13 cellular contexts compared by ENCODE assay signal in genomic region chr4:124483043-124483906, GRCh38.
DNase-seq lines count a peak whose midpoint lies in the region; ATAC-seq and TF ChIP-seq lines count a peak whose summit lies in the region.
"Had no signal": no experiment of that assay in that cellular context is flagged by ENCODE, and none has a peak within 500 bp of the region (broad histone marks: within the 10 kb centered on the region; RNA-seq: fewer than 3 reads in every experiment).

No MANE protein-coding gene starts in this region.

- no peaks in the 10 kb centered on the region for H3K36me3 ChIP-seq in mesodermal cell (ENCODE audit: control insufficient read depth, insufficient read depth, low read length)

- 17 to 33% methylated on average over 3 of the region's 6 CpGs for WGBS in mesodermal cell (ENCODE audit: insufficient coverage in 2 of 2), 2 experiments

- no peaks in the 10 kb centered on the region for H3K27me3 Mint-ChIP-seq in brain

- H3K4me3 Mint-ChIP-seq in brain, result peak overlapping the region in 4 of 5 experiments; percentile 0 to 52 (median 28)
- H3K4me3 Mint-ChIP-seq: immature natural killer cell had no signal

- peak overlapping the region; percentile 57 to 90 (median 73) for H3K27ac Mint-ChIP-seq in brain
- H3K27ac Mint-ChIP-seq: immature natural killer cell had no signal

- H3K9me3 Mint-ChIP-seq in brain, result peaks cover 0 to 3% (median 0%) of the 10 kb centered on the region in 5 experiments

- H3K4me1 ChIP-seq in mesodermal cell (ENCODE audit: control insufficient read depth, insufficient read depth, low read length, poor library complexity, severe bottlenecking), result no peaks in the 10 kb centered on the region

- H3K4me1 Mint-ChIP-seq in brain, result peaks cover 59% of the 10 kb centered on the region
- H3K4me1 Mint-ChIP-seq: immature natural killer cell had no signal

- H3K36me3 Mint-ChIP-seq in brain, result peaks cover 4% of the 10 kb centered on the region
- H3K36me3 Mint-ChIP-seq: immature natural killer cell had no signal

- no peak for ATAC-seq in HG03135 (IDR thresholded peaks at IDR 0.05; ENCODE audit: unreplicated experiment)

- TF ChIP-seq CTCF in brain (conservative IDR thresholded peaks at IDR 0.05), result no peak

- H3K9me3 ChIP-seq in mesodermal cell (ENCODE audit: control insufficient read depth, low read length), result no peaks in the 10 kb centered on the region

- peak overlapping the region; percentile 69 for H3K27ac ChIP-seq in mesodermal cell (ENCODE audit: low read depth, low read length, severe bottlenecking)
- H3K27ac ChIP-seq: epithelial cell of prostate, GM23248 had no signal

- DNase-seq in DMS53 treated with DMSO at 0.1 percent for 48 hours (lab: John Stamatoyannopoulos, UW; ENCODE audit: unreplicated experiment) (peak; percentile 7), NCI-H146 treated with DMSO at 0.1 percent for 48 hours (lab: John Stamatoyannopoulos, UW; ENCODE audit: unreplicated experiment) (peak; percentile 0), HPDE6-E6E7 (ENCODE audit: extremely low spot score) (no peak), NK-92 (lab: John Stamatoyannopoulos, UW; ENCODE audit: unreplicated experiment) (no peak), DMS79 (lab: John Stamatoyannopoulos, UW) (no peak)
- DNase-seq: GM23248, immature natural killer cell, NCI-H2171 treated with DMSO at 0.1 percent for 48 hours, Right ventricle myocardium superior had no signal

- no peak overlapping the region for H3K4me3 ChIP-seq in mesodermal cell (ENCODE audit: extremely low read depth, insufficient read depth, low read length, poor library complexity, severe bottlenecking)
- H3K4me3 ChIP-seq: GM23248 had no signal

Comparison
In these comparisons a context has a peak if more than half of its experiments do, and no peak if none do; other contexts are left out.
1. DNase-seq: peak in DMS53 treated with DMSO at 0.1 percent for 48 hours (single experiment) and NCI-H146 treated with DMSO at 0.1 percent for 48 hours (single experiment); none in HPDE6-E6E7 (single experiment), NK-92 (single experiment) and DMS79 (single experiment).